8 cellular contexts compared by ENCODE assay signal in genomic region chr7:954330-955238, GRCh38. TPM values are rescaled to one million over a fixed set of nuclear protein-coding genes. Genes with fewer than 3 reads are reported as not detected.
DNase-seq lines count a peak whose midpoint lies in the region; ATAC-seq and TF ChIP-seq lines count a peak whose summit lies in the region.

ADAP1 (minus strand) TSS chr7:954680; CDS start chr7:954477, 203 bp downstream.

- H2BK12ac ChIP-seq in mesenchymal stem cell (ENCODE audit: low read length in 2 of 2) = no peak within 1 kb of the TSS

- no peak within 1 kb of the TSS for H3K4ac ChIP-seq in mesenchymal stem cell (ENCODE audit: low read depth in 1 of 2, low read length in 2 of 2)

- peak within 1 kb of the TSS; percentile 77 for H3K4me2 ChIP-seq in mesenchymal stem cell (ENCODE audit: low read length, poor library complexity, severe bottlenecking)

- intact Hi-C loops in A673 (cut with micrococcal nuclease; ENCODE audit: unreplicated experiment) = loop anchor here (5.0 to 10.0 kb wide), 2 partner anchors 42 to 170 kb away; no protein-coding TSS in a partner anchor

- peak within 1 kb of the TSS; percentile 34 for H2BK15ac ChIP-seq in mesenchymal stem cell (ENCODE audit: low read depth, poor library complexity, severe bottlenecking)

- H3K36me3 ChIP-seq in A673 (ENCODE audit: insufficient read depth, low read length, poor library complexity, severe bottlenecking) = no peaks in the 10 kb centered on the region
- peaks cover 0 to 9% of the 10 kb centered on the region in 2 experiments for H3K36me3 ChIP-seq in mesenchymal stem cell (ENCODE audit: control insufficient read depth in 1 of 2, insufficient read depth in 2 of 2, low read depth in 1 of 2, low read length in 2 of 2)

- no peak within 1 kb of the TSS for H3K18ac ChIP-seq in mesenchymal stem cell (ENCODE audit: low read depth in 1 of 2, low read length in 2 of 2)

- H3K23ac ChIP-seq in mesenchymal stem cell (ENCODE audit: low read length in 2 of 2) = peak within 1 kb of the TSS; percentile 36 to 45

- H2BK120ac ChIP-seq in mesenchymal stem cell (ENCODE audit: low read depth, low read length) = no peak within 1 kb of the TSS

- no peaks in the 10 kb centered on the region for H3K27me3 ChIP-seq in A673 (replicated peaks; ENCODE audit: insufficient read depth, low read depth, low read length, poor library complexity)
- H3K27me3 ChIP-seq in mesenchymal stem cell (ENCODE audit: control insufficient read depth in 1 of 2, insufficient read depth in 1 of 2, low read length in 2 of 2) = peaks cover 49 to 66% of the 10 kb centered on the region in 2 experiments

- ATAC-seq in GM18868 (IDR thresholded peaks at IDR 0.05; ENCODE audit: unreplicated experiment) = peak; percentile 63
- peak; percentile 47 for ATAC-seq in HG03565 (IDR thresholded peaks at IDR 0.05; ENCODE audit: unreplicated experiment)

- peak within 1 kb of the TSS; percentile 29 for H2AFZ ChIP-seq in mesenchymal stem cell (ENCODE audit: low read depth, low read length)

- WGBS in mesenchymal stem cell = 12% methylated on average over 55 of the region's 115 CpGs

- H3K4me1 ChIP-seq in A673 (ENCODE audit: insufficient read depth, low read length, poor library complexity, severe bottlenecking) (peaks cover 21% of the 10 kb centered on the region), mesenchymal stem cell (ENCODE audit: control insufficient read depth, insufficient read depth, low read depth, low read length) (peaks cover 21% of the 10 kb centered on the region)

- H2BK5ac ChIP-seq in mesenchymal stem cell (ENCODE audit: low read depth, low read length, poor library complexity, severe bottlenecking) = no peak within 1 kb of the TSS

- peak within 1 kb of the TSS; percentile 53 for H3K4me3 ChIP-seq in A673 (ENCODE audit: low read depth, low read length, poor library complexity, severe bottlenecking)
- H3K4me3 ChIP-seq in mesenchymal stem cell (ENCODE audit: insufficient read depth in 1 of 2, low read depth in 1 of 2, low read length in 2 of 2) = peak within 1 kb of the TSS; percentile 29 to 37

- no TSS peak for BruUV-seq in A673 (replicated peaks; lab: Mats Ljungman, UMichigan)

- DNase-seq in A673 (ENCODE audit: low spot score) = peak; percentile 67
- peak; percentile 49 to 56 for DNase-seq in activated CD4-positive, alpha-beta T cell treated with anti-CD3 and anti-CD28 coated beads for 4 hours
- DNase-seq in dermis blood vessel endothelial cell = peak; percentile 72
- peak; percentile 49 for DNase-seq in mesenchymal stem cell
- DNase-seq in stimulated activated CD8-positive, alpha-beta memory T cell treated with anti-CD3 and anti-CD28 coated beads, Interleukin-2, amount 100 ng/mL, for 1 hour (ENCODE audit: low read depth in 2 of 2) = peak; percentile 18 to 42
- no peak for DNase-seq in NCI-H2107 treated with DMSO at 0.1 percent for 48 hours (lab: John Stamatoyannopoulos, UW; ENCODE audit: unreplicated experiment)

- H3K79me1 ChIP-seq in mesenchymal stem cell (replicated peaks; ENCODE audit: low read length, poor library complexity, severe bottlenecking) = no peaks in the 10 kb centered on the region

- CTCF ChIA-PET in A673 (lab: Charles Lee) = interaction anchor here (0.7 kb wide), 1 partner anchor 168 kb away, joined by 3 read pairs; no protein-coding TSS in a partner anchor

- no peak for TF ChIP-seq CTCF in A673 (conservative IDR thresholded peaks at IDR 0.05; ENCODE audit: low read depth, low read length)

- no peak within 1 kb of the TSS for H3K9ac ChIP-seq in mesenchymal stem cell (ENCODE audit: low read length)

- H4K8ac ChIP-seq in mesenchymal stem cell (ENCODE audit: low read length) = no peak within 1 kb of the TSS

- no peaks in the 10 kb centered on the region for H3K9me3 ChIP-seq in A673 (ENCODE audit: low read depth, low read length, poor library complexity, severe bottlenecking)
- H3K9me3 ChIP-seq in mesenchymal stem cell (ENCODE audit: control insufficient read depth, low read length) = no peaks in the 10 kb centered on the region

- no peak within 1 kb of the TSS for H2AK5ac ChIP-seq in mesenchymal stem cell (ENCODE audit: low read length, severe bottlenecking)

- POLR2A ChIA-PET in A673 (lab: Charles Lee; ENCODE audit: low non-redundant PET) = no interaction called here

- H4K91ac ChIP-seq in mesenchymal stem cell (ENCODE audit: low read length) = no peak within 1 kb of the TSS

- H3K27ac ChIP-seq in A673 (ENCODE audit: low read depth, low read length, poor library complexity, severe bottlenecking) (no peak within 1 kb of the TSS), mesenchymal stem cell (ENCODE audit: low read length, poor library complexity, severe bottlenecking) (no peak within 1 kb of the TSS)

- peak within 1 kb of the TSS in 1 of 2 experiments; percentile 74 for H3K14ac ChIP-seq in mesenchymal stem cell (ENCODE audit: low read length in 2 of 2)

RNA-seq across cellular contexts. Expression of gene ADAP1, which starts in this region (rescaled TPM):
- total RNA-seq in A673 (2021) (16.4 and 18.6 TPM in 2 replicates), dermis blood vessel endothelial cell (1.7 and 2.9 TPM in 2 replicates)
- polyA plus RNA-seq in mesenchymal stem cell (2013, experiment 1 of 2) = 0.97 TPM
- 0.84 TPM for polyA plus RNA-seq in mesenchymal stem cell (2013, experiment 2 of 2)
